ENCODE assay signal across 29 cellular contexts in the genomic region with DNA sequence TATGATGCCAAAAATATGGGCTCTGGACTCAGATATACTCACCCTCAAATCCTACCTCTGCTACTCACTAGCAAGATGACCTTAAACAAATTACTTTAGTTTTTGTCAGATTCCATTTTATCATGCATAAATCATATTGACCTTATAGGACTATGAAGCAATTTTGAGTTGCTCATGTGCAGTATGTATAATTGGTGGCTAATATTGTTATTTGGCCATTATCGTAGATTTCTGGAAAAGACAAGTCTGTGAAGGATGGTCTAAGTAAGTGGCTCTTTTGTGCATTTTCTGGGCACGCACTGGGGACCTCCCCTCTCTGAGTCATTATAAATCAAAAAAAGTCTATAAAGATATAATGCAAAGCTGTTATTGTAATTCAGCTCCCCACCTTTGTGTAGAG.
DNase-seq lines count a peak whose midpoint lies in the region; ATAC-seq and TF ChIP-seq lines count a peak whose summit lies in the region.
"Had no signal": no experiment of that assay in that cellular context is flagged by ENCODE, and none has a peak within 500 bp of the region (broad histone marks: within the 10 kb centered on the region; RNA-seq: fewer than 3 reads in every experiment).

No MANE protein-coding gene starts in this region.

- no peak overlapping the region for H3K4me2 ChIP-seq in parathyroid adenoma (ENCODE audit: low read length)
- H3K4me2 ChIP-seq: A549; BLaER1; BLaER1 treated with 17β-estradiol and CSF1 and Interleukin-3, amounts not matched to agents 10 nM and 100 nM had no signal

- no peaks in the 10 kb centered on the region for H3K9me3 ChIP-seq in parathyroid adenoma (ENCODE audit: control insufficient read depth, low read length)
- H3K9me3 ChIP-seq in effector memory CD4-positive, alpha-beta T cell (ENCODE audit: control insufficient read depth, low read length): no peaks in the 10 kb centered on the region
- H3K9me3 ChIP-seq: A549; BE2C; BLaER1; BLaER1 treated with 17β-estradiol and CSF1 and Interleukin-3, amounts not matched to agents 10 nM and 100 nM; Caco-2 had no signal

- no peak overlapping the region for H2AFZ ChIP-seq in parathyroid adenoma

- H3K79me2 ChIP-seq in parathyroid adenoma: no peaks in the 10 kb centered on the region

- TF ChIP-seq CTCF in parathyroid adenoma (IDR thresholded peaks at IDR 0.05): no peak

- H3K4me1 ChIP-seq in parathyroid adenoma: peaks cover 38% of the 10 kb centered on the region
- H3K4me1 ChIP-seq in effector memory CD4-positive, alpha-beta T cell (ENCODE audit: control insufficient read depth, insufficient read depth, low read length, poor library complexity, severe bottlenecking): no peaks in the 10 kb centered on the region
- H3K4me1 ChIP-seq: A549; BE2C; BLaER1; BLaER1 treated with 17β-estradiol and CSF1 and Interleukin-3, amounts not matched to agents 10 nM and 100 nM; Caco-2 had no signal

- no peak overlapping the region for H3K9ac ChIP-seq in parathyroid adenoma
- H3K9ac ChIP-seq: BLaER1; BLaER1 treated with 17β-estradiol and CSF1 and Interleukin-3, amounts not matched to agents 10 nM and 100 nM had no signal

- DNase-seq in SK-N-DZ (ENCODE audit: low spot score): peak; percentile 90
- DNase-seq in effector memory CD4-positive, alpha-beta T cell: no peak
- DNase-seq: 8988T; ACHN; AML-193; BE2C; C1 segment of cervical spinal cord; Caco-2; Calu3; CD4-positive, alpha-beta memory T cell; CD4-positive, alpha-beta T cell; CD4-positive, CD25-positive, alpha-beta regulatory T cell; CD8-positive, alpha-beta memory T cell; CD8-positive, alpha-beta T cell; COR-L47; DMS 273 treated with DMSO at 0.1 percent for 48 hours; DMS153; DMS53; DMS79; DMS79 treated with DMSO at 0.1 percent for 48 hours; DND-41; EL had no signal

- ATAC-seq in HG03342 (IDR thresholded peaks at IDR 0.05; ENCODE audit: unreplicated experiment): no peak
- ATAC-seq: A549; CD8-positive, alpha-beta T cell had no signal

- no peaks in the 10 kb centered on the region for H3K27me3 ChIP-seq in parathyroid adenoma (ENCODE audit: control insufficient read depth, insufficient read depth, low read length)
- no peaks in the 10 kb centered on the region for H3K27me3 ChIP-seq in effector memory CD4-positive, alpha-beta T cell (replicated peaks; ENCODE audit: control insufficient read depth, insufficient read depth, low read length, poor library complexity, severe bottlenecking)
- H3K27me3 ChIP-seq: BE2C; BLaER1; BLaER1 treated with 17β-estradiol and CSF1 and Interleukin-3, amounts not matched to agents 10 nM and 100 nM had no signal

- no peaks in the 10 kb centered on the region for H3K36me3 ChIP-seq in parathyroid adenoma (ENCODE audit: control insufficient read depth, insufficient read depth, low read length)
- H3K36me3 ChIP-seq in effector memory CD4-positive, alpha-beta T cell (ENCODE audit: control insufficient read depth, insufficient read depth, low read length): no peaks in the 10 kb centered on the region
- H3K36me3 ChIP-seq: BE2C; BLaER1; BLaER1 treated with 17β-estradiol and CSF1 and Interleukin-3, amounts not matched to agents 10 nM and 100 nM had no signal

- H3K27ac ChIP-seq in parathyroid adenoma: peak overlapping the region; percentile 81
- H3K27ac ChIP-seq in effector memory CD4-positive, alpha-beta T cell (ENCODE audit: insufficient read depth, low read length, poor library complexity, severe bottlenecking): no peak overlapping the region
- H3K27ac ChIP-seq: 22Rv1; A549; BLaER1; BLaER1 treated with 17β-estradiol and CSF1 and Interleukin-3, amounts not matched to agents 10 nM and 100 nM; C4-2B had no signal

- no peak overlapping the region for H3K4me3 ChIP-seq in parathyroid adenoma (ENCODE audit: low read depth, low read length)
- H3K4me3 ChIP-seq in effector memory CD4-positive, alpha-beta T cell (ENCODE audit: insufficient read depth, low read depth, low read length, poor library complexity, severe bottlenecking): no peak overlapping the region
- H3K4me3 ChIP-seq: A549; BLaER1; BLaER1 treated with 17β-estradiol and CSF1 and Interleukin-3, amounts not matched to agents 10 nM and 100 nM had no signal
